9 cellular contexts compared by ENCODE assay signal in the genomic region with DNA sequence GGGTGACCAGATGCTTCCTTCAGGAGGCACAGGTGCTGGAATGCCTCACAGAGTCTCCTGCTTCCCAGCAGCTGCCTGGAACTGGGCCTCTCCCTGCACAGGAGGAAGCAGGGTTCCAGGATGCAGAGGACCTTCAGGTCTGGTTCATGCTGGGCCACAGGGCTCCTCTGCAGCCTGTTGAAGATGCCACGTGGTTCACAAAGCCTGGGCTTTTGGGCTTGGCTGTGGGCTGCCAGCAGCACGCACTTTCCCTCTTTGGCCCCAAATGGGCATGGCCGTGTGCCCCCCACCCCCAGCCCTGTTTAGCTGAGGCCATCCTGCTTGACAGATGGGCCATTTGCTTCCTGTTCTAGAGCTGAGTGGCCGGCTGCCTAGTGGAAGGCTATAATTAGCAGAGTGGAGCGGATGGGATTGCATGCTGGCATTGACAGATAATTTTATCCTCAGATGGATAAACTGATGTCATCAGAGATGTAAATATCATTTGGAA. TPM values are rescaled to one million over a fixed set of nuclear protein-coding genes. Genes with fewer than 3 reads are reported as not detected.
DNase-seq lines count a peak whose midpoint lies in the region; ATAC-seq and TF ChIP-seq lines count a peak whose summit lies in the region.
"Had no signal": no experiment of that assay in that cellular context is flagged by ENCODE, and none has a peak within 500 bp of the region (broad histone marks: within the 10 kb centered on the region; RNA-seq: fewer than 3 reads in every experiment).

No MANE protein-coding gene starts in this region.

- WGBS in adipose tissue, 3 donors, result 27 to 66% (median 39%) methylated on average over 5 of the region's 5 CpGs
- WGBS in stomach, 5 donors, result 25 to 57% (median 45%) methylated on average over 4 to 5 of the region's 5 CpGs

- H3K27ac ChIP-seq in adipose tissue (ENCODE audit: low read depth, low read length), result peak overlapping the region; percentile 18
- H3K27ac ChIP-seq in stomach, result peak overlapping the region; percentile 65 to 84 (median 78)

- H3K4me3 ChIP-seq in stomach (no peak overlapping the region), HAP-1 (no peak overlapping the region)

- H3K9me3 ChIP-seq in stomach (no peaks in the 10 kb centered on the region), HAP-1 (no peaks in the 10 kb centered on the region)

- TF ChIP-seq CTCF in stomach (IDR thresholded peaks at IDR 0.05), result no peak

- H3K36me3 ChIP-seq in stomach (peaks cover 0 to 8% (median 4%) of the 10 kb centered on the region in 4 donors), HAP-1 (replicated peaks) (no peaks in the 10 kb centered on the region)

- no peak for TF ChIP-seq POLR2A in stomach (IDR thresholded peaks at IDR 0.05)

- peak; percentile 23 for ATAC-seq in left colon
- no peak for ATAC-seq in GM19463 (IDR thresholded peaks at IDR 0.05; ENCODE audit: unreplicated experiment)
- no peak for ATAC-seq in HG02870 (IDR thresholded peaks at IDR 0.05; ENCODE audit: unreplicated experiment)

- H3K27me3 ChIP-seq in stomach (no peaks in the 10 kb centered on the region), HAP-1 (ENCODE audit: low read depth) (no peaks in the 10 kb centered on the region)

- intact Hi-C loops in left colon (cut with DNase I, micrococcal nuclease), result no loop called here
- intact Hi-C loops in stomach (cut with DNase I; ENCODE audit: low total_unique reads), result no loop called here

- TF ChIP-seq EP300 in stomach (IDR thresholded peaks at IDR 0.05), result peak; percentile 3

- in situ Hi-C loops in HAP-1 (cut with MboI; ENCODE audit: low sequenced_read_pairs), result no loop called here

- DNase-seq in LHCN-M2 (ENCODE audit: low read depth) (peak; percentile 15), left colon (no peak), stomach (no peak), amniotic stem cell (lab: John Stamatoyannopoulos, UW) (no peak), HAP-1 (ENCODE audit: low spot score in 2 of 2) (no peak)
- DNase-seq: activated naive CD4-positive, alpha-beta T cell had no signal

- peaks cover 48 to 100% (median 71%) of the 10 kb centered on the region in 4 donors for H3K4me1 ChIP-seq in stomach
- no peaks in the 10 kb centered on the region for H3K4me1 ChIP-seq in HAP-1

RNA-seq across cellular contexts. Expression of gene TSPAN15, which starts 28.0 kb away (rescaled TPM):
- total RNA-seq in LHCN-M2 (2014; rRNA removed), result 1.5 and 2.0 TPM in 2 replicates
- polyA plus RNA-seq in LHCN-M2 (2012), result 2.4 TPM
- polyA plus RNA-seq in adipose tissue, result 100 to 1,000 TPM in 1 of 3 donors, 10 to 100 TPM in 2; 23.9 to 137 (median 25.0) TPM
- total RNA-seq in left colon, result 100 to 1,000 TPM; 142 to 145 TPM
- 100 to 1,000 TPM in 1 of 5 donors, 10 to 100 TPM in 4; 23.5 to 153 (median 97.4) TPM for total RNA-seq in stomach
- 10 to 100 TPM; 35.4 to 67.8 (median 55.8) TPM for polyA plus RNA-seq in stomach
